In the genomic region with DNA sequence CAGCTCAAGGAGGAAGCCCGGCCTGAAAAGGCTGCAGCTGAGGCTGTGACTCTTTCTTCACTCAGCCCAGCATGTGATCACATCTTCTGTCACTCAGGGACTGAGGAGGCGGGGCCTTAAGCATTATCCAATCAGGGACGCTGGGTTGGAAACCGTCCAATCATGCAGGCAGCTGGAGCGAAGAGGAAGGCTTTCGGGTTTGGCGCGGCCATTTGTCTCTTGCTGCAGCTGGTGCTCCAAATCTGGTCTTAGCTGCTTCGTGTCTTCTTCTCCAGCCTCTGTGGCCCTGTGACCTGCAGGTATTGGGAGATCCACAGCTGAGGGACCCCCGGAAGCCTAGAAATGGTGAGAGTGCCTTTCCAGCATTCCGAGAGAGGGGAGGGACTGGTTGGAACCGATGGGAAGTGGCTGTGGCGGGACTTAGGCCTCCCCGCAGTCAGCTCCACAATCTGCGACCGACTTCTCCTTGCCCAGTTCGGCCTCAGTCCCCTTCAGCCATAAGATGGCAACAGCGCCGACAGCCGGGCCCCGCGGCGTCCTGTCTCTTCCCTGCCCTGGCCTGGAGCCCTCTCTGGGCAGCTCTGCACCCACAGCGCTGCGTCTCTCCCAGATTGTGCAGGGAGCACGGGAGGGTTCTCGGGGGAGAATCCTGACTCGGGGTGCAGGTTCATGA, we compare ENCODE assay signal across 1 cellular context.
A peak's percentile ranks its signal among the peaks of the same experiment; 100 is the strongest.
TF ChIP-seq lines count a peak whose summit lies in the region.

A gene (plus strand): TSS at position 210 of the 673 bp plus-strand sequence. CDS start 133 bp downstream, at position 343.

TF ChIP-seq in HepG2, 621 proteins besides CTCF, POLR2A, EP300 and RAD21 (continued from another document):
- TF ChIP-seq, protein P1, sequence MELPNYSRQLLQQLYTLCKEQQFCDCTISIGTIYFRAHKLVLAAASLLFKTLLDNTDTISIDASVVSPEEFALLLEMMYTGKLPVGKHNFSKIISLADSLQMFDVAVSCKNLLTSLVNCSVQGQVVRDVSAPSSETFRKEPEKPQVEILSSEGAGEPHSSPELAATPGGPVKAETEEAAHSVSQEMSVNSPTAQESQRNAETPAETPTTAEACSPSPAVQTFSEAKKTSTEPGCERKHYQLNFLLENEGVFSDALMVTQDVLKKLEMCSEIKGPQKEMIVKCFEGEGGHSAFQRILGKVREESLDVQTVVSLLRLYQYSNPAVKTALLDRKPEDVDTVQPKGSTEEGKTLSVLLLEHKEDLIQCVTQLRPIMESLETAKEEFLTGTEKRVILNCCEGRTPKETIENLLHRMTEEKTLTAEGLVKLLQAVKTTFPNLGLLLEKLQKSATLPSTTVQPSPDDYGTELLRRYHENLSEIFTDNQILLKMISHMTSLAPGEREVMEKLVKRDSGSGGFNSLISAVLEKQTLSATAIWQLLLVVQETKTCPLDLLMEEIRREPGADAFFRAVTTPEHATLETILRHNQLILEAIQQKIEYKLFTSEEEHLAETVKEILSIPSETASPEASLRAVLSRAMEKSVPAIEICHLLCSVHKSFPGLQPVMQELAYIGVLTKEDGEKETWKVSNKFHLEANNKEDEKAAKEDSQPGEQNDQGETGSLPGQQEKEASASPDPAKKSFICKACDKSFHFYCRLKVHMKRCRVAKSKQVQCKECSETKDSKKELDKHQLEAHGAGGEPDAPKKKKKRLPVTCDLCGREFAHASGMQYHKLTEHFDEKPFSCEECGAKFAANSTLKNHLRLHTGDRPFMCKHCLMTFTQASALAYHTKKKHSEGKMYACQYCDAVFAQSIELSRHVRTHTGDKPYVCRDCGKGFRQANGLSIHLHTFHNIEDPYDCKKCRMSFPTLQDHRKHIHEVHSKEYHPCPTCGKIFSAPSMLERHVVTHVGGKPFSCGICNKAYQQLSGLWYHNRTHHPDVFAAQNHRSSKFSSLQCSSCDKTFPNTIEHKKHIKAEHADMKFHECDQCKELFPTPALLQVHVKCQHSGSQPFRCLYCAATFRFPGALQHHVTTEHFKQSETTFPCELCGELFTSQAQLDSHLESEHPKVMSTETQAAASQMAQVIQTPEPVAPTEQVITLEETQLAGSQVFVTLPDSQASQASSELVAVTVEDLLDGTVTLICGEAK (IDR thresholded peaks at IDR 0.05) = no peak
- TF ChIP-seq, protein P1 (CRISPR knock-in tag; IDR thresholded peaks at IDR 0.05) = 0 out of 2 replicates have a peak, but pooled peaks have one; percentile 24
- TF ChIP-seq ATRX (CRISPR knock-in tag; IDR thresholded peaks at IDR 0.05; ENCODE audit: borderline replicate concordance) = no peak
- TF ChIP-seq SMAD1 (CRISPR knock-in tag; IDR thresholded peaks at IDR 0.05; ENCODE audit: borderline replicate concordance, low read depth) = no peak
- TF ChIP-seq, protein P2, sequence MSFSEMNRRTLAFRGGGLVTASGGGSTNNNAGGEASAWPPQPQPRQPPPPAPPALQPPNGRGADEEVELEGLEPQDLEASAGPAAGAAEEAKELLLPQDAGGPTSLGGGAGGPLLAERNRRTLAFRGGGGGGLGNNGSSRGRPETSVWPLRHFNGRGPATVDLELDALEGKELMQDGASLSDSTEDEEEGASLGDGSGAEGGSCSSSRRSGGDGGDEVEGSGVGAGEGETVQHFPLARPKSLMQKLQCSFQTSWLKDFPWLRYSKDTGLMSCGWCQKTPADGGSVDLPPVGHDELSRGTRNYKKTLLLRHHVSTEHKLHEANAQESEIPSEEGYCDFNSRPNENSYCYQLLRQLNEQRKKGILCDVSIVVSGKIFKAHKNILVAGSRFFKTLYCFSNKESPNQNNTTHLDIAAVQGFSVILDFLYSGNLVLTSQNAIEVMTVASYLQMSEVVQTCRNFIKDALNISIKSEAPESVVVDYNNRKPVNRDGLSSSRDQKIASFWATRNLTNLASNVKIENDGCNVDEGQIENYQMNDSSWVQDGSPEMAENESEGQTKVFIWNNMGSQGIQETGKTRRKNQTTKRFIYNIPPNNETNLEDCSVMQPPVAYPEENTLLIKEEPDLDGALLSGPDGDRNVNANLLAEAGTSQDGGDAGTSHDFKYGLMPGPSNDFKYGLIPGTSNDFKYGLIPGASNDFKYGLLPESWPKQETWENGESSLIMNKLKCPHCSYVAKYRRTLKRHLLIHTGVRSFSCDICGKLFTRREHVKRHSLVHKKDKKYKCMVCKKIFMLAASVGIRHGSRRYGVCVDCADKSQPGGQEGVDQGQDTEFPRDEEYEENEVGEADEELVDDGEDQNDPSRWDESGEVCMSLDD (CRISPR knock-in tag; IDR thresholded peaks at IDR 0.05; ENCODE audit: borderline replicate concordance) = no peak
- TF ChIP-seq RARG (CRISPR knock-in tag; IDR thresholded peaks at IDR 0.05; ENCODE audit: low read depth) = no peak
- peak; percentile 71 for TF ChIP-seq ZFX (CRISPR knock-in tag; IDR thresholded peaks at IDR 0.05; ENCODE audit: low read depth)
- no peak for TF ChIP-seq EED (CRISPR knock-in tag; IDR thresholded peaks at IDR 0.05)
- TF ChIP-seq RBM39 (IDR thresholded peaks at IDR 0.05; ENCODE audit: low read depth, low read length, poor library complexity, severe bottlenecking) = no peak
- TF ChIP-seq REL (CRISPR knock-in tag; conservative IDR thresholded peaks at IDR 0.05) = no peak
- no peak for TF ChIP-seq TCF12 (IDR thresholded peaks at IDR 0.05)
- no peak for TF ChIP-seq TCF12 (CRISPR knock-in tag; IDR thresholded peaks at IDR 0.05)
- no peak for TF ChIP-seq SP140L (CRISPR knock-in tag; IDR thresholded peaks at IDR 0.05; ENCODE audit: borderline replicate concordance)
- no peak for TF ChIP-seq CENPT (CRISPR knock-in tag; IDR thresholded peaks at IDR 0.05; ENCODE audit: low read depth)
- TF ChIP-seq ZNF350 (CRISPR knock-in tag; IDR thresholded peaks at IDR 0.05; ENCODE audit: borderline replicate concordance, low read depth) = no peak
- no peak for TF ChIP-seq PCBP1 (IDR thresholded peaks at IDR 0.05; ENCODE audit: borderline replicate concordance, low read depth, low read length)
- TF ChIP-seq, protein P3, sequence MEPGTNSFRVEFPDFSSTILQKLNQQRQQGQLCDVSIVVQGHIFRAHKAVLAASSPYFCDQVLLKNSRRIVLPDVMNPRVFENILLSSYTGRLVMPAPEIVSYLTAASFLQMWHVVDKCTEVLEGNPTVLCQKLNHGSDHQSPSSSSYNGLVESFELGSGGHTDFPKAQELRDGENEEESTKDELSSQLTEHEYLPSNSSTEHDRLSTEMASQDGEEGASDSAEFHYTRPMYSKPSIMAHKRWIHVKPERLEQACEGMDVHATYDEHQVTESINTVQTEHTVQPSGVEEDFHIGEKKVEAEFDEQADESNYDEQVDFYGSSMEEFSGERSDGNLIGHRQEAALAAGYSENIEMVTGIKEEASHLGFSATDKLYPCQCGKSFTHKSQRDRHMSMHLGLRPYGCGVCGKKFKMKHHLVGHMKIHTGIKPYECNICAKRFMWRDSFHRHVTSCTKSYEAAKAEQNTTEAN (CRISPR knock-in tag; conservative IDR thresholded peaks at IDR 0.05) = no peak
- no peak for TF ChIP-seq ZNF878 (CRISPR knock-in tag; IDR thresholded peaks at IDR 0.05)
- no peak for TF ChIP-seq MED13 (CRISPR knock-in tag; IDR thresholded peaks at IDR 0.05)
- TF ChIP-seq SNAI1 (CRISPR knock-in tag; IDR thresholded peaks at IDR 0.05; ENCODE audit: borderline replicate concordance) = no peak
- TF ChIP-seq, protein P4, sequence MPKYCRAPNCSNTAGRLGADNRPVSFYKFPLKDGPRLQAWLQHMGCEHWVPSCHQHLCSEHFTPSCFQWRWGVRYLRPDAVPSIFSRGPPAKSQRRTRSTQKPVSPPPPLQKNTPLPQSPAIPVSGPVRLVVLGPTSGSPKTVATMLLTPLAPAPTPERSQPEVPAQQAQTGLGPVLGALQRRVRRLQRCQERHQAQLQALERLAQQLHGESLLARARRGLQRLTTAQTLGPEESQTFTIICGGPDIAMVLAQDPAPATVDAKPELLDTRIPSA (CRISPR knock-in tag; IDR thresholded peaks at IDR 0.05; ENCODE audit: borderline replicate concordance) = no peak
- TF ChIP-seq ZNF264 (CRISPR knock-in tag; IDR thresholded peaks at IDR 0.05) = no peak
- TF ChIP-seq ZBTB7B (CRISPR knock-in tag; IDR thresholded peaks at IDR 0.05) = no peak
- TF ChIP-seq, protein P5, sequence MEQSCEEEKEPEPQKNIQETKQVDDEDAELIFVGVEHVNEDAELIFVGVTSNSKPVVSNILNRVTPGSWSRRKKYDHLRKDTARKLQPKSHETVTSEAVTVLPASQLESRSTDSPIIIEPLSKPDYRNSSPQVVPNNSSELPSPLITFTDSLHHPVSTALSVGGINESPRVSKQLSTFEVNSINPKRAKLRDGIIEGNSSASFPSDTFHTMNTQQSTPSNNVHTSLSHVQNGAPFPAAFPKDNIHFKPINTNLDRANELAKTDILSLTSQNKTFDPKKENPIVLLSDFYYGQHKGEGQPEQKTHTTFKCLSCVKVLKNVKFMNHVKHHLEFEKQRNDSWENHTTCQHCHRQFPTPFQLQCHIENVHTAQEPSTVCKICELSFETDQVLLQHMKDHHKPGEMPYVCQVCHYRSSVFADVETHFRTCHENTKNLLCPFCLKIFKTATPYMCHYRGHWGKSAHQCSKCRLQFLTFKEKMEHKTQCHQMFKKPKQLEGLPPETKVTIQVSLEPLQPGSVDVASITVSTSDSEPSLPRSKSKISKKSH (CRISPR knock-in tag; IDR thresholded peaks at IDR 0.05; ENCODE audit: borderline replicate concordance) = 0 out of 2 replicates have a peak, but pooled peaks have one; percentile 33
- peak; percentile 75; the same call in 1 of the 2 replicates for TF ChIP-seq BORCS8-MEF2B (CRISPR knock-in tag; IDR thresholded peaks at IDR 0.05)
- no peak for TF ChIP-seq ZFP36L2 (CRISPR knock-in tag; IDR thresholded peaks at IDR 0.05)
- 0 out of 2 replicates have a peak, but pooled peaks have one; percentile 50 for TF ChIP-seq ZNF891 (CRISPR knock-in tag; IDR thresholded peaks at IDR 0.05)
- TF ChIP-seq HES4 (CRISPR knock-in tag; IDR thresholded peaks at IDR 0.05; ENCODE audit: borderline replicate concordance) = no peak
- TF ChIP-seq, protein P6, sequence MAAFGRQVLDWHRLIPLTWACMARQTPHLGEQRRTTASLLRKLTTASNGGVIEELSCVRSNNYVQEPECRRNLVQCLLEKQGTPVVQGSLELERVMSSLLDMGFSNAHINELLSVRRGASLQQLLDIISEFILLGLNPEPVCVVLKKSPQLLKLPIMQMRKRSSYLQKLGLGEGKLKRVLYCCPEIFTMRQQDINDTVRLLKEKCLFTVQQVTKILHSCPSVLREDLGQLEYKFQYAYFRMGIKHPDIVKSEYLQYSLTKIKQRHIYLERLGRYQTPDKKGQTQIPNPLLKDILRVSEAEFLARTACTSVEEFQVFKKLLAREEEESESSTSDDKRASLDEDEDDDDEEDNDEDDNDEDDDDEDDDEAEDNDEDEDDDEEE (CRISPR knock-in tag; IDR thresholded peaks at IDR 0.05) = no peak
- TF ChIP-seq, protein P7, sequence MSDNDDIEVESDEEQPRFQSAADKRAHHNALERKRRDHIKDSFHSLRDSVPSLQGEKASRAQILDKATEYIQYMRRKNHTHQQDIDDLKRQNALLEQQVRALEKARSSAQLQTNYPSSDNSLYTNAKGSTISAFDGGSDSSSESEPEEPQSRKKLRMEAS (IDR thresholded peaks at IDR 0.05) = peak; percentile 59
